In genomic region chr6:125537090-125537489, GRCh38 we compare ENCODE assay signal across 17 cellular contexts.
DNase-seq lines count a peak whose midpoint lies in the region; ATAC-seq, FAIRE-seq and TF ChIP-seq lines count a peak whose summit lies in the region.
"Had no signal": no experiment of that assay in that cellular context is flagged by ENCODE, and none has a peak within 500 bp of the region (broad histone marks: within the 10 kb centered on the region; RNA-seq: fewer than 3 reads in every experiment).

No MANE protein-coding gene starts in this region.

- H3K79me1 ChIP-seq in mesendoderm (ENCODE audit: low read length): no peaks in the 10 kb centered on the region

- peak; percentile 46 for DNase-seq in Right ventricle myocardium superior
- no peak for DNase-seq in cardiac septum (ENCODE audit: low spot score)
- DNase-seq in heart right ventricle: peak in 1 of 2 donors; percentile 24
- no peak for DNase-seq in mesendoderm
- DNase-seq in activated gamma-delta T cell (lab: John Stamatoyannopoulos, UW): no peak
- no peak for DNase-seq in NCI-H1930 (lab: John Stamatoyannopoulos, UW)
- DNase-seq in D721Med (ENCODE audit: insufficient read length, low spot score): no peak
- DNase-seq: C1 segment of cervical spinal cord; Calu3; CD4-positive, alpha-beta T cell; DMS153; GM23248 had no signal

- H3K4me3 ChIP-seq in heart right ventricle (no peak overlapping the region), mesendoderm (ENCODE audit: low read length) (no peak overlapping the region)
- H3K4me3 ChIP-seq: GM23248 had no signal

- no peak for FAIRE-seq in D721Med (lab: Jason Lieb, UNC)
- FAIRE-seq: A204.1, H54, HepG2, HTR-8/SVneo had no signal

- H2BK120ac ChIP-seq in mesendoderm (ENCODE audit: low read depth, low read length): no peak overlapping the region

- 44 to 66% methylated on average over 2 of the region's 2 CpGs for WGBS in heart right ventricle, 2 donors
- no CpG with 5 or more reads among the region's 2 CpGs for WGBS in mesendoderm (ENCODE audit: extremely low coverage, insufficient coverage, low lambda C conversion rate)

- peak overlapping the region; percentile 22 for H3K18ac ChIP-seq in mesendoderm (ENCODE audit: low read length)

- intact Hi-C loops in Right ventricle myocardium superior (cut with DNase I): no loop called here
- intact Hi-C loops in cardiac septum (cut with DNase I): no loop called here
- intact Hi-C loops in heart right ventricle (cut with DNase I): loop anchor here in 1 of 10 donors (10.0 kb wide), 1 partner anchor 172 kb away; no protein-coding TSS in a partner anchor

- no peak overlapping the region for H3K4me2 ChIP-seq in mesendoderm (ENCODE audit: low read length)

- no peak overlapping the region for H3K4ac ChIP-seq in mesendoderm (ENCODE audit: low read depth, low read length)

- H3K79me2 ChIP-seq in mesendoderm (ENCODE audit: control insufficient read depth, insufficient read depth, low read length): no peaks in the 10 kb centered on the region

- no peaks in the 10 kb centered on the region for H3K9me3 ChIP-seq in heart right ventricle

- H3K4me1 ChIP-seq in heart right ventricle (peaks cover 0 to 10% (median 0%) of the 10 kb centered on the region in 9 donors), mesendoderm (ENCODE audit: control insufficient read depth, low read depth, low read length) (peaks cover 5% of the 10 kb centered on the region)

- H4K5ac ChIP-seq in mesendoderm (ENCODE audit: low read length): no peak overlapping the region

- peaks cover 0 to 29% (median 5%) of the 10 kb centered on the region in 7 donors for H3K27me3 ChIP-seq in heart right ventricle
- no peaks in the 10 kb centered on the region for H3K27me3 ChIP-seq in mesendoderm (ENCODE audit: insufficient read depth, low read length, poor library complexity)

- ATAC-seq in Right ventricle myocardium superior (ENCODE audit: poor library complexity) (peak; percentile 74), heart right ventricle (peak; percentile 46 to 75 (median 62))
- ATAC-seq: HCT116, HepG2 had no signal

- no peak overlapping the region for H3K9ac ChIP-seq in mesendoderm (ENCODE audit: low read length)
- H3K9ac ChIP-seq: GM23248 had no signal

- H3K36me3 ChIP-seq in heart right ventricle (no peaks in the 10 kb centered on the region), mesendoderm (ENCODE audit: control insufficient read depth, insufficient read depth, low read length) (no peaks in the 10 kb centered on the region)

- no peak overlapping the region for H3K56ac ChIP-seq in mesendoderm (ENCODE audit: low read length)

- no peak for TF ChIP-seq CTCF in heart right ventricle (IDR thresholded peaks at IDR 0.05)
- TF ChIP-seq CTCF in D721Med (IDR thresholded peaks at IDR 0.05; ENCODE audit: insufficient read depth, missing control alignments): no peak

- H2BK5ac ChIP-seq in mesendoderm (ENCODE audit: low read length): no peak overlapping the region

- no peak overlapping the region for H2AK5ac ChIP-seq in mesendoderm (ENCODE audit: low read length)

- peak overlapping the region; percentile 19 for H2BK15ac ChIP-seq in mesendoderm (replicated peaks; ENCODE audit: low read depth)

- H3K27ac ChIP-seq in heart right ventricle: no peak overlapping the region
- no peak overlapping the region for H3K27ac ChIP-seq in mesendoderm (ENCODE audit: low read depth, low read length)
- H3K27ac ChIP-seq: GM23248 had no signal

- no peak overlapping the region for H4K8ac ChIP-seq in mesendoderm (ENCODE audit: low read depth, low read length)

- H3K23ac ChIP-seq in mesendoderm (ENCODE audit: low read length): no peak overlapping the region
